Comparison of ENCODE assay signal across 9 cellular contexts in genomic region chr3:86793786-86794185, GRCh38.
A peak's percentile ranks its signal among the peaks of the same experiment; 100 is the strongest.
DNase-seq lines count a peak whose midpoint lies in the region; ATAC-seq and TF ChIP-seq lines count a peak whose summit lies in the region.
"Had no signal": no experiment of that assay in that cellular context is flagged by ENCODE, and none has a peak within 500 bp of the region (broad histone marks: within the 10 kb centered on the region; RNA-seq: fewer than 3 reads in every experiment).

No MANE protein-coding gene starts in this region.

- H3K4me3 ChIP-seq in MG63 (no peak overlapping the region), mucosa of descending colon (no peak overlapping the region)

- in situ Hi-C loops in GM13977 (cut with MboI; ENCODE audit: low pct_unique_long_range_greater_than_20kb, low sequenced_read_pairs, unreplicated experiment) = no loop called here

- H3K4me1 ChIP-seq in mucosa of descending colon (ENCODE audit: low read depth) = no peaks in the 10 kb centered on the region

- peak; percentile 59 for ATAC-seq in mucosa of descending colon

- H3K27me3 ChIP-seq in MG63 = no peaks in the 10 kb centered on the region

- DNase-seq in A172 (ENCODE audit: low spot score) = peak; percentile 97
- peak; percentile 46 for DNase-seq in MG63
- DNase-seq in epidermal melanocyte (ENCODE audit: insufficient read length, low spot score) = peak; percentile 34
- no peak for DNase-seq in mucosa of descending colon
- no peak for DNase-seq in NCI-H524 treated with DMSO at 0.1 percent for 48 hours (lab: John Stamatoyannopoulos, UW)
- DNase-seq in GM13977 (ENCODE audit: low spot score) = no peak
- no peak for DNase-seq in activated T-cell treated with anti-CD3 and anti-CD28 coated beads, Interleukin-2, amount 50 U/mL, for 1 hour
- no peak for DNase-seq in HUDEP-2 (lab: John Stamatoyannopoulos, UW; ENCODE audit: unreplicated experiment in 76 of 76)
- DNase-seq: cortex of kidney had no signal

- H3K9me3 ChIP-seq in MG63 (no peaks in the 10 kb centered on the region), mucosa of descending colon (no peaks in the 10 kb centered on the region)

- TF ChIP-seq CTCF in mucosa of descending colon (IDR thresholded peaks at IDR 0.05) = no peak
- no peak for TF ChIP-seq CTCF in GM13977 (IDR thresholded peaks at IDR 0.05; ENCODE audit: extremely low read depth, insufficient read depth, missing control alignments)

- intact Hi-C loops in mucosa of descending colon (cut with DNase I, micrococcal nuclease) = no loop called here

- H3K36me3 ChIP-seq in MG63 (no peaks in the 10 kb centered on the region), mucosa of descending colon (ENCODE audit: low read depth) (no peaks in the 10 kb centered on the region)

Comparison
In these comparisons a context has a peak if more than half of its experiments do, and no peak if none do; other contexts are left out.
1. DNase-seq: peak in A172 (single experiment), MG63 (single experiment) and epidermal melanocyte (single experiment); none in mucosa of descending colon (0 of 3), NCI-H524 treated with DMSO at 0.1 percent for 48 hours (single experiment), GM13977 (single experiment), activated T-cell treated with anti-CD3 and anti-CD28 coated beads, Interleukin-2, amount 50 U/mL, for 1 hour (single experiment) and HUDEP-2 (0 of 76).